In the genomic region with DNA sequence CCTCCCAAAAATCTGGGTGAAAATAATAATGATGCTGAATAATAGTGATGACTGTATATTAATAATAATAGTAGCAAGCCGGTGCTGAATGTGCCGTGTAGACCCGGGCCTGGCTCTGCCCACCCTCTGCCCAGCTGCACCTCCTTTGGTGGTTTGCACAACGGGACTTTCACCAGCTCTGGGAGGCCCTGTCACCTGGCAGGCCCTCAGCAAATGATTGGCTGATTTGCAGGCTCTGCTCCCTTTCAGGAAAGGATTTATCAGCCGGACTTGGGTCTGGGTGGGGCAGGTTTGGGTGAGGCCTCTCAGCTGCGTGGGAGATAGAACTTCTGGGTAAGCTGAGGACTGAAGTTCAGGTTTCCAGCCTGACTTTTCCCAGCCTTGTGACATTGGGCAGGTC, we compare ENCODE assay signal across 19 cellular contexts. TPM values are rescaled to one million over a fixed set of nuclear protein-coding genes. Genes with fewer than 3 reads are reported as not detected.
DNase-seq lines count a peak whose midpoint lies in the region; ATAC-seq and TF ChIP-seq lines count a peak whose summit lies in the region.
"Had no signal": no experiment of that assay in that cellular context is flagged by ENCODE, and none has a peak within 500 bp of the region (broad histone marks: within the 10 kb centered on the region; RNA-seq: fewer than 3 reads in every experiment).

No MANE protein-coding gene starts in this region.

- in situ Hi-C loops in transverse colon (cut with MboI; ENCODE audit: low pct_ligation_motif_present in 1 of 4, low pct_unique_long_range_greater_than_20kb in 1 of 4, low sequenced_read_pairs in 3 of 4), result no loop called here

- H3K27ac ChIP-seq in cardiac muscle cell (peak overlapping the region; percentile 57), duodenal mucosa (ENCODE audit: low read depth, low read length) (peak overlapping the region; percentile 80), transverse colon (peak overlapping the region; percentile 70 to 89 (median 88))
- H3K27ac ChIP-seq in CD8-positive, alpha-beta T cell (ENCODE audit: low read depth, low read length), result no peak overlapping the region
- H3K27ac ChIP-seq: 22Rv1; BLaER1 treated with 17β-estradiol and CSF1 and Interleukin-3, amounts not matched to agents 10 nM and 100 nM; KMS-11; PC-9 had no signal

- no peak overlapping the region for H3K4me3 Mint-ChIP-seq in CD8-positive, alpha-beta T cell
- H3K4me3 Mint-ChIP-seq: HFFc6 had no signal

- no peaks in the 10 kb centered on the region for H3K9me3 ChIP-seq in cardiac muscle cell (ENCODE audit: low read depth)
- no peaks in the 10 kb centered on the region for H3K9me3 ChIP-seq in duodenal mucosa (ENCODE audit: control insufficient read depth in 1 of 2, low read length in 2 of 2)
- H3K9me3 ChIP-seq in mucosa of descending colon, result no peaks in the 10 kb centered on the region
- no peaks in the 10 kb centered on the region for H3K9me3 ChIP-seq in transverse colon
- no peaks in the 10 kb centered on the region for H3K9me3 ChIP-seq in CD8-positive, alpha-beta T cell (ENCODE audit: low read length)
- H3K9me3 ChIP-seq: BLaER1 treated with 17β-estradiol and CSF1 and Interleukin-3, amounts not matched to agents 10 nM and 100 nM; MG63 had no signal

- H3K4me3 ChIP-seq in cardiac muscle cell (no peak overlapping the region), duodenal mucosa (ENCODE audit: low read depth in 1 of 2, low read length in 2 of 2) (peak overlapping the region in 1 of 2 donors; percentile 46), mucosa of descending colon (no peak overlapping the region), transverse colon (no peak overlapping the region)
- H3K4me3 ChIP-seq in CD8-positive, alpha-beta T cell (ENCODE audit: low read depth, low read length), result no peak overlapping the region
- H3K4me3 ChIP-seq: BLaER1 treated with 17β-estradiol and CSF1 and Interleukin-3, amounts not matched to agents 10 nM and 100 nM; GM12878; MG63; PC-9 had no signal

- no peak for ATAC-seq in left cardiac atrium
- ATAC-seq in mucosa of descending colon, result peak; percentile 86
- no peak for ATAC-seq in CD8-positive, alpha-beta T cell
- no peak for ATAC-seq in GM21737 (IDR thresholded peaks at IDR 0.05; ENCODE audit: unreplicated experiment)
- ATAC-seq: GM12878 had no signal

- DNase-seq in cardiac muscle cell (ENCODE audit: low read depth in 1 of 2, low spot score in 1 of 2) (no peak), left cardiac atrium (no peak), mucosa of descending colon (peak; percentile 84 to 86 (median 86)), transverse colon (peak; percentile 85)
- no peak for DNase-seq in CD8-positive, alpha-beta T cell
- DNase-seq in stimulated activated CD4-positive, alpha-beta T cell treated with anti-CD3 and anti-CD28 coated beads, Interleukin-1b, Interleukin-23, amount 100 ng/mL, for 48 hours, result no peak
- DNase-seq: HFFc6, MG63, NCI-H1105 treated with DMSO at 0.1 percent for 48 hours, NCI-H187 treated with DMSO at 0.1 percent for 48 hours, NCI-H446, PC-9, SHP77 treated with DMSO at 0.1 percent for 48 hours had no signal

- no peaks in the 10 kb centered on the region for H3K9me3 Mint-ChIP-seq in CD8-positive, alpha-beta T cell

- H3K9ac ChIP-seq in duodenal mucosa (ENCODE audit: low read depth in 1 of 2, low read length in 2 of 2), result peak overlapping the region in 1 of 2 donors; percentile 41
- H3K9ac ChIP-seq: BLaER1 treated with 17β-estradiol and CSF1 and Interleukin-3, amounts not matched to agents 10 nM and 100 nM; KMS-11 had no signal

- H3K4me1 Mint-ChIP-seq in CD8-positive, alpha-beta T cell (ENCODE audit: low read depth), result no peaks in the 10 kb centered on the region

- TF ChIP-seq CTCF in cardiac muscle cell (IDR thresholded peaks at IDR 0.05; ENCODE audit: low read depth, low read length), result no peak
- TF ChIP-seq CTCF in mucosa of descending colon (IDR thresholded peaks at IDR 0.05), result no peak
- no peak for TF ChIP-seq CTCF in transverse colon (IDR thresholded peaks at IDR 0.05)
- no peak for TF ChIP-seq CTCF in CD8-positive, alpha-beta T cell (IDR thresholded peaks at IDR 0.05)

- intact Hi-C loops in left cardiac atrium (cut with DNase I) (no loop called here), mucosa of descending colon (cut with DNase I, micrococcal nuclease) (no loop called here), transverse colon (cut with DNase I; ENCODE audit: low total_unique reads) (no loop called here)
- intact Hi-C loops in CD8-positive, alpha-beta T cell (cut with DNase I, micrococcal nuclease), result no loop called here

- no peaks in the 10 kb centered on the region for H3K27me3 Mint-ChIP-seq in CD8-positive, alpha-beta T cell (ENCODE audit: low read depth)

- peaks cover 46% of the 10 kb centered on the region for H3K4me1 ChIP-seq in cardiac muscle cell (ENCODE audit: low read depth)
- peaks cover 65 to 69% of the 10 kb centered on the region in 2 donors for H3K4me1 ChIP-seq in duodenal mucosa (ENCODE audit: control insufficient read depth in 1 of 2, insufficient read depth in 2 of 2, low read length in 2 of 2)
- peaks cover 53% of the 10 kb centered on the region for H3K4me1 ChIP-seq in mucosa of descending colon (ENCODE audit: low read depth)
- peaks cover 26 to 68% (median 38%) of the 10 kb centered on the region in 4 donors for H3K4me1 ChIP-seq in transverse colon
- H3K4me1 ChIP-seq in CD8-positive, alpha-beta T cell (ENCODE audit: insufficient read depth, low read length), result no peaks in the 10 kb centered on the region

- WGBS in transverse colon (ENCODE audit: low coverage in 1 of 2), 2 donors, result 52% methylated on average over 6 of the region's 6 CpGs; no CpG with 5 or more reads in 1 of the 2 donors

- H3K27ac Mint-ChIP-seq in CD8-positive, alpha-beta T cell, result no peak overlapping the region
- H3K27ac Mint-ChIP-seq: HFFc6 had no signal

- peak; percentile 54 for TF ChIP-seq POLR2A in transverse colon (IDR thresholded peaks at IDR 0.05)

- no peak for TF ChIP-seq EP300 in transverse colon (IDR thresholded peaks at IDR 0.05; ENCODE audit: low read depth)

- H3K27me3 ChIP-seq in cardiac muscle cell, result no peaks in the 10 kb centered on the region
- no peaks in the 10 kb centered on the region for H3K27me3 ChIP-seq in duodenal mucosa (ENCODE audit: control insufficient read depth in 1 of 2, insufficient read depth in 2 of 2, low read length in 2 of 2)
- no peaks in the 10 kb centered on the region for H3K27me3 ChIP-seq in transverse colon
- H3K27me3 ChIP-seq in CD8-positive, alpha-beta T cell (ENCODE audit: insufficient read depth, low read length), result no peaks in the 10 kb centered on the region
- H3K27me3 ChIP-seq: BLaER1 treated with 17β-estradiol and CSF1 and Interleukin-3, amounts not matched to agents 10 nM and 100 nM; MG63 had no signal

- H3K36me3 ChIP-seq in cardiac muscle cell (no peaks in the 10 kb centered on the region), duodenal mucosa (ENCODE audit: control insufficient read depth in 1 of 2, insufficient read depth in 2 of 2, low read length in 2 of 2) (no peaks in the 10 kb centered on the region), mucosa of descending colon (ENCODE audit: low read depth) (no peaks in the 10 kb centered on the region), transverse colon (no peaks in the 10 kb centered on the region)
- no peaks in the 10 kb centered on the region for H3K36me3 ChIP-seq in CD8-positive, alpha-beta T cell (ENCODE audit: insufficient read depth, low read length)
- H3K36me3 ChIP-seq: BLaER1 treated with 17β-estradiol and CSF1 and Interleukin-3, amounts not matched to agents 10 nM and 100 nM had no signal

- CTCF ChIA-PET in CD8-positive, alpha-beta T cell (lab: Charles Lee), result interaction anchor here (0.9 kb wide), 1 partner anchor 10 kb away, joined by 3 read pairs; no protein-coding TSS in a partner anchor

- POLR2A ChIA-PET in CD8-positive, alpha-beta T cell (lab: Charles Lee), result no interaction called here

- H3K36me3 Mint-ChIP-seq in CD8-positive, alpha-beta T cell, result no peaks in the 10 kb centered on the region

RNA-seq across cellular contexts. Expression of a gene that starts 21.4 kb away (rescaled TPM):
- total RNA-seq in cardiac muscle cell (18.7 and 37.3 TPM in 2 replicates), left cardiac atrium (10 to 100 TPM; 18.2 to 20.7 TPM), mucosa of descending colon (100 to 1,000 TPM in 1 of 3 donors, 10 to 100 TPM in 2; 71.3 to 131 (median 88.9) TPM), transverse colon (100 to 1,000 TPM in 3 of 4 donors, 10 to 100 TPM in 1; 83.1 to 162 (median 105) TPM)
- 10.9 and 12.8 TPM in 2 replicates for polyA plus RNA-seq in cardiac muscle cell
- total RNA-seq in CD8-positive, alpha-beta T cell, result 1 to 10 TPM; 2.3 to 2.4 TPM

RNA-seq across cellular contexts. Expression of a gene that starts 27.4 kb away (rescaled TPM):
- not detected in 2 replicates for total RNA-seq in cardiac muscle cell
- not detected in 2 replicates for polyA plus RNA-seq in cardiac muscle cell
- total RNA-seq in left cardiac atrium, result not detected
- total RNA-seq in mucosa of descending colon, result under 1 TPM in 1 of 3 donors, not detected in 2; 0.34 TPM
- total RNA-seq in transverse colon, result not detected
- total RNA-seq in CD8-positive, alpha-beta T cell, result not detected
- total RNA-seq: GM12878, HFFc6, PC-9 had no signal
- polyA plus RNA-seq: GM12878 had no signal

Comparison
In these comparisons a context has a peak if more than half of its experiments do, and no peak if none do; other contexts are left out.
1. DNase-seq: peak in mucosa of descending colon (3 of 3) and transverse colon (single experiment); none in cardiac muscle cell (0 of 2), left cardiac atrium (single experiment), CD8-positive, alpha-beta T cell (0 of 7) and stimulated activated CD4-positive, alpha-beta T cell treated with anti-CD3 and anti-CD28 coated beads, Interleukin-1b, Interleukin-23, amount 100 ng/mL, for 48 hours (single experiment).